In the genomic region with DNA sequence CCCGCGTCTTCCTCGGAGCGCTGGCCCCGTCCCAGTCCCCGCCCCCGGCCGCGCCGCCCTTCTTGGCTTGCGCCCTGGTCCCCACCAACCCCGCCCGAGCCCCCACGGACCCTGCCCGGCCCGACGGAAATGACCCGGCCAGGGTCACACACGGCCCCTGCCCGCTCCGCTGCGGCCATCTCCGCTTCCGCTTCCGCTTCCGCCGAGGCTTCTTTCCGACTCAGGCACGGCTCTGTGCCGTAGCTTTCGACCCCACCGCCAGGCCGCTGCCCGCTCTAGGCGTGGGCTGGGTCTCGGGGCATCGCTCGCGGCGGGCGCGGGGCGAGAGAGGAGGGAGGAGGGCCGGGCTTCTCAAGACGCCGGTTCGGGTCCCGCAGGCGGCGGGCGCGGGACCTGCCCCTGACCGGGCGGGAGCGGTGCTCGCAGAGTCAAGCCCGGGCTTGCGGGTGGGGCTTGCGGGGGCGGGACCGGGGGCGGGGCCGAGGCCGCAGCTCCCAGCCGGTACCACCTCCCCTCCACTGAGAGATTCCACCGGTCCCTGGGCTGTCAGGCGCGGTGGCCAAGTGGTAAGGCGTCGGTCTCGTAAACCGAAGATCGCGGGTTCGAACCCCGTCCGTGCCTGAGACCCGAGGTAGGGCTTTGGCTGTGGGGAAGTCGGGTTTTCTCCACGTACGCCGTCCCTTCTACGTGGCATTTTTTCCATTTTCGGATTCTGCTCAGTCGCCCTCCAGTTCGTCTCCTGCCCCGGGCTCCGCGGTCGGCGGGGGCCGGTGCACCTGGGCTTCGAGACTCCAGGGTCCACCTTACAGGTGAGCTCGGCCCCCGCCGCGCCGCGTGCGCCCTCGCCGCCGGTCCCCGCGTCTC, we compare ENCODE assay signal across 8 cellular contexts.
DNase-seq lines count a peak whose midpoint lies in the region; ATAC-seq and TF ChIP-seq lines count a peak whose summit lies in the region.

No MANE protein-coding gene starts in this region.

- ATAC-seq in HG03378 (IDR thresholded peaks at IDR 0.05; ENCODE audit: unreplicated experiment) = peak; percentile 55
- peak; percentile 94 for ATAC-seq in left lobe of liver

- H3K4me3 Mint-ChIP-seq in activated CD4-positive, alpha-beta T cell treated with anti-CD3 and anti-CD28 coated beads, Interleukin-2, amount 10 ng/mL, durations not matched to agents 24 days and 14 days = peak overlapping the region; percentile 89

- H3K9me3 ChIP-seq in colonic mucosa = no peaks in the 10 kb centered on the region

- H3K27me3 Mint-ChIP-seq in activated CD4-positive, alpha-beta T cell treated with anti-CD3 and anti-CD28 coated beads, Interleukin-2, amount 10 ng/mL, durations not matched to agents 24 days and 14 days = peaks cover 21% of the 10 kb centered on the region

- intact Hi-C loops in activated CD4-positive, alpha-beta T cell treated with anti-CD3 and anti-CD28 coated beads, Interleukin-2, amount 10 ng/mL, durations not matched to agents 24 days and 14 days (cut with micrococcal nuclease) = loop anchor here (1.0 to 10.0 kb wide), 2 partner anchors 9 to 355 kb away; partner anchors contain the start of gene UTP6
- intact Hi-C loops in colonic mucosa (cut with DNase I) = no loop called here

- H3K9me3 Mint-ChIP-seq in activated CD4-positive, alpha-beta T cell treated with anti-CD3 and anti-CD28 coated beads, Interleukin-2, amount 10 ng/mL, durations not matched to agents 24 days and 14 days = peaks cover 4% of the 10 kb centered on the region

- H3K4me3 ChIP-seq in colonic mucosa = peak overlapping the region; percentile 62

- H3K9ac ChIP-seq in colonic mucosa (ENCODE audit: low read depth in 2 of 2, low read length in 2 of 2) = peak overlapping the region; percentile 76 to 91

- no peaks in the 10 kb centered on the region for H3K36me3 ChIP-seq in colonic mucosa

- no peaks in the 10 kb centered on the region for H3K27me3 ChIP-seq in colonic mucosa

- peaks cover 3% of the 10 kb centered on the region for H3K36me3 Mint-ChIP-seq in activated CD4-positive, alpha-beta T cell treated with anti-CD3 and anti-CD28 coated beads, Interleukin-2, amount 10 ng/mL, durations not matched to agents 24 days and 14 days (ENCODE audit: low read depth)

- DNase-seq in AML-193 (lab: John Stamatoyannopoulos, UW) (peak; percentile 59 to 69), NCI-H510A (lab: John Stamatoyannopoulos, UW) (peak; percentile 79), colonic mucosa (peak; percentile 94), left lobe of liver (ENCODE audit: low spot score) (peak; percentile 97)
- peak; percentile 97 for DNase-seq in activated CD4-positive, alpha-beta T cell treated with anti-CD3 and anti-CD28 coated beads, Interleukin-2, amount 10 ng/mL, durations not matched to agents 24 days and 14 days
- DNase-seq in stimulated activated CD4-positive, alpha-beta T cell treated with anti-CD3 and anti-CD28 coated beads, Interleukin-1b, Interleukin-23, amount 100 ng/mL, for 48 hours = peak; percentile 94

- H3K4me1 ChIP-seq in colonic mucosa = no peaks in the 10 kb centered on the region

- peaks cover 10% of the 10 kb centered on the region for H3K4me1 Mint-ChIP-seq in activated CD4-positive, alpha-beta T cell treated with anti-CD3 and anti-CD28 coated beads, Interleukin-2, amount 10 ng/mL, durations not matched to agents 24 days and 14 days

- peak; percentile 63 for TF ChIP-seq POLR2A in GM19099 (IDR thresholded peaks at IDR 0.05; ENCODE audit: extremely low read depth, insufficient read length, low read depth)

- no peak for TF ChIP-seq CTCF in colonic mucosa (IDR thresholded peaks at IDR 0.05)

- H3K27ac Mint-ChIP-seq in activated CD4-positive, alpha-beta T cell treated with anti-CD3 and anti-CD28 coated beads, Interleukin-2, amount 10 ng/mL, durations not matched to agents 24 days and 14 days = peak overlapping the region; percentile 92

- H3K27ac ChIP-seq in colonic mucosa = peak overlapping the region; percentile 61

Comparison
In these comparisons a context has a peak if more than half of its experiments do, and no peak if none do; other contexts are left out.
1. Peak in every context shown above with its lines: DNase-seq, ATAC-seq, H3K4me3 ChIP-seq and H3K27ac ChIP-seq.